Comparison of ENCODE assay signal across 1 cellular context in the genomic region with DNA sequence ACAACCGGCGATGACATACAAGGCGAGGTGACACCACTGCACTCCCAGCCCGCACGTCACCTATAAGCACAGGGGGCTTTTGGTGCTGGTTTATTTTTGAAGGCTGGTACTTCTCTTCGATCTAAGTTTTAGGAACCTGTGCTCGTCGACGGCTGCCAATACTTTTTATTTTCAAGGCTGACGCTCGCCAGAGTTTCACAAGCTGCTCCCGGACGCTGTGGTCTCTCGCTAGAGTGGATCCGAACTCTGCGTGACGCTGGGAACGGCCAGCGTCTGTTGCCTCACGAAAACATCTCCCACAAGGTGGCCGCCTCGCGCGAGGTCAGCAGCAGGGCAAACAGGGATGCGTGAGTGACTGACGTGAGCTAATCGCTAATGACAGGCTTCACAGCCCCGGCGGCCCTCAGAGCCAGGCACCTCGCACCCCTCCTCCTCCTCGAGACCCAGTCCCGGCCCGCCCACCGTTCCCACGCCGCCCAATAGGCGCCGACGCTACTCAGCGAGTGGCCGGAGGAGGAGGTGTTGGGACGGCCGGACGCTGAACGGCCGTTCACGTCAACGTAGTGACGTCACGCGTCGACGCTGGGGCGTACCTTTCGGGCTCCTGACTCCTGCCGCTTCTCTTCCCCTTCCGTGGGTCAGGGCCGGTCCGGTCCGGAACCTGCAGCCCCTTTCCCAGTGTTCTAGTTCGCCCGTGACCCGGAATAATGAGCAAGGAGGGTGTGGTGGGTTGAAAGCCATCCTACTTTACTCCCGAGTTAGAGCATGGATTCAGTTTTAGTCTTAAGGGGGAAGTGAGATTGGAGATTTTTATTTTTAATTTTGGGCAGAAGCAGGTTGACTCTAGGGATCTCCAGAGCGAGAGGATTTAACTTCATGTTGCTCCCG.
TF ChIP-seq lines count a peak whose summit lies in the region.

A gene (plus strand): TSS at position 621 of the 888 bp plus-strand sequence. CDS start 15,351 bp downstream, outside the sequence.

TF ChIP-seq in HepG2, 621 proteins besides CTCF, POLR2A, EP300 and RAD21 (continued from another document and continues in another):
- peak; percentile 68; the same call in 1 of the 2 replicates for TF ChIP-seq SNAI1 (CRISPR knock-in tag; IDR thresholded peaks at IDR 0.05; ENCODE audit: borderline replicate concordance)
- no peak for TF ChIP-seq RAD51 (IDR thresholded peaks at IDR 0.05; ENCODE audit: borderline replicate concordance)
- peak; percentile 15; the same call in 1 of the 2 replicates for TF ChIP-seq RCOR2 (CRISPR knock-in tag; IDR thresholded peaks at IDR 0.05)
- no peak for TF ChIP-seq SCMH1 (CRISPR knock-in tag; IDR thresholded peaks at IDR 0.05; ENCODE audit: borderline replicate concordance)
- TF ChIP-seq MATR3 (CRISPR knock-in tag; IDR thresholded peaks at IDR 0.05), result no peak
- TF ChIP-seq ZNF792 (CRISPR knock-in tag; IDR thresholded peaks at IDR 0.05), result peak; percentile 81
- TF ChIP-seq U2AF2 (IDR thresholded peaks at IDR 0.05; ENCODE audit: low read depth, low read length), result 0 out of 2 replicates have a peak, but pooled peaks have one; percentile 19
- TF ChIP-seq CBX5 (CRISPR knock-in tag; IDR thresholded peaks at IDR 0.05; ENCODE audit: borderline replicate concordance), result no peak; the same call in 1 of the 2 replicates
- TF ChIP-seq, protein P1, sequence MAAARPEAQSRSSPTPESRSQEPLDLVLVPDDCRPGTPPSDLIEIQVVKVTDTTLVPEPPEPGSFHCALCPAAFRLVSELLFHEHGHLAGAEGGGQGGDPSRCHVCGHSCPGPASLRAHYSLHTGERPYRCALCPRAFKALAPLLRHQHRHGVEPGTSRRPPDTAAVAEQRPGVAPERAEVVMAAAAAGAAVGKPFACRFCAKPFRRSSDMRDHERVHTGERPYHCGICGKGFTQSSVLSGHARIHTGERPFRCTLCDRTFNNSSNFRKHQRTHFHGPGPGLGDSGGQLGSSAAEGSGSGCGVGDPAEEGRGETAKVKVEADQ (CRISPR knock-in tag; IDR thresholded peaks at IDR 0.05; ENCODE audit: borderline replicate concordance), result peak; percentile 90; the same call in 1 of the 2 replicates
- TF ChIP-seq CBX1 (IDR thresholded peaks at IDR 0.05; ENCODE audit: low read depth), result peak; percentile 82
- no peak for TF ChIP-seq MZF1 (CRISPR knock-in tag; IDR thresholded peaks at IDR 0.05; ENCODE audit: borderline replicate concordance)
- TF ChIP-seq ELF1 (CRISPR knock-in tag; IDR thresholded peaks at IDR 0.05), result peak; percentile 71
- TF ChIP-seq MIXL1 (CRISPR knock-in tag; IDR thresholded peaks at IDR 0.05), result peak; percentile 38; the same call in 1 of the 2 replicates
- TF ChIP-seq NR3C1 (CRISPR knock-in tag; IDR thresholded peaks at IDR 0.05), result no peak
- no peak for TF ChIP-seq CENPT (CRISPR knock-in tag; IDR thresholded peaks at IDR 0.05; ENCODE audit: low read depth)
- TF ChIP-seq, protein P2, sequence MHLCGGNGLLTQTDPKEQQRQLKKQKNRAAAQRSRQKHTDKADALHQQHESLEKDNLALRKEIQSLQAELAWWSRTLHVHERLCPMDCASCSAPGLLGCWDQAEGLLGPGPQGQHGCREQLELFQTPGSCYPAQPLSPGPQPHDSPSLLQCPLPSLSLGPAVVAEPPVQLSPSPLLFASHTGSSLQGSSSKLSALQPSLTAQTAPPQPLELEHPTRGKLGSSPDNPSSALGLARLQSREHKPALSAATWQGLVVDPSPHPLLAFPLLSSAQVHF (CRISPR knock-in tag; IDR thresholded peaks at IDR 0.05), result no peak
- peak; percentile 67 for TF ChIP-seq YY1 (IDR thresholded peaks at IDR 0.05; ENCODE audit: insufficient read depth, insufficient replicate concordance, low read depth, low read length)
- TF ChIP-seq, protein P3, sequence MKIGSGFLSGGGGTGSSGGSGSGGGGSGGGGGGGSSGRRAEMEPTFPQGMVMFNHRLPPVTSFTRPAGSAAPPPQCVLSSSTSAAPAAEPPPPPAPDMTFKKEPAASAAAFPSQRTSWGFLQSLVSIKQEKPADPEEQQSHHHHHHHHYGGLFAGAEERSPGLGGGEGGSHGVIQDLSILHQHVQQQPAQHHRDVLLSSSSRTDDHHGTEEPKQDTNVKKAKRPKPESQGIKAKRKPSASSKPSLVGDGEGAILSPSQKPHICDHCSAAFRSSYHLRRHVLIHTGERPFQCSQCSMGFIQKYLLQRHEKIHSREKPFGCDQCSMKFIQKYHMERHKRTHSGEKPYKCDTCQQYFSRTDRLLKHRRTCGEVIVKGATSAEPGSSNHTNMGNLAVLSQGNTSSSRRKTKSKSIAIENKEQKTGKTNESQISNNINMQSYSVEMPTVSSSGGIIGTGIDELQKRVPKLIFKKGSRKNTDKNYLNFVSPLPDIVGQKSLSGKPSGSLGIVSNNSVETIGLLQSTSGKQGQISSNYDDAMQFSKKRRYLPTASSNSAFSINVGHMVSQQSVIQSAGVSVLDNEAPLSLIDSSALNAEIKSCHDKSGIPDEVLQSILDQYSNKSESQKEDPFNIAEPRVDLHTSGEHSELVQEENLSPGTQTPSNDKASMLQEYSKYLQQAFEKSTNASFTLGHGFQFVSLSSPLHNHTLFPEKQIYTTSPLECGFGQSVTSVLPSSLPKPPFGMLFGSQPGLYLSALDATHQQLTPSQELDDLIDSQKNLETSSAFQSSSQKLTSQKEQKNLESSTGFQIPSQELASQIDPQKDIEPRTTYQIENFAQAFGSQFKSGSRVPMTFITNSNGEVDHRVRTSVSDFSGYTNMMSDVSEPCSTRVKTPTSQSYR (CRISPR knock-in tag; IDR thresholded peaks at IDR 0.05; ENCODE audit: borderline replicate concordance), result peak; percentile 64; the same call in 1 of the 2 replicates
- TF ChIP-seq RNF2 (conservative IDR thresholded peaks at IDR 0.05; ENCODE audit: low read depth), result 0 out of 2 replicates have a peak, but pooled peaks have one; percentile 26
- no peak for TF ChIP-seq ZNF549 (CRISPR knock-in tag; IDR thresholded peaks at IDR 0.05)
- TF ChIP-seq ZSCAN29 (CRISPR knock-in tag; conservative IDR thresholded peaks at IDR 0.05), result no peak
- TF ChIP-seq, protein P4, sequence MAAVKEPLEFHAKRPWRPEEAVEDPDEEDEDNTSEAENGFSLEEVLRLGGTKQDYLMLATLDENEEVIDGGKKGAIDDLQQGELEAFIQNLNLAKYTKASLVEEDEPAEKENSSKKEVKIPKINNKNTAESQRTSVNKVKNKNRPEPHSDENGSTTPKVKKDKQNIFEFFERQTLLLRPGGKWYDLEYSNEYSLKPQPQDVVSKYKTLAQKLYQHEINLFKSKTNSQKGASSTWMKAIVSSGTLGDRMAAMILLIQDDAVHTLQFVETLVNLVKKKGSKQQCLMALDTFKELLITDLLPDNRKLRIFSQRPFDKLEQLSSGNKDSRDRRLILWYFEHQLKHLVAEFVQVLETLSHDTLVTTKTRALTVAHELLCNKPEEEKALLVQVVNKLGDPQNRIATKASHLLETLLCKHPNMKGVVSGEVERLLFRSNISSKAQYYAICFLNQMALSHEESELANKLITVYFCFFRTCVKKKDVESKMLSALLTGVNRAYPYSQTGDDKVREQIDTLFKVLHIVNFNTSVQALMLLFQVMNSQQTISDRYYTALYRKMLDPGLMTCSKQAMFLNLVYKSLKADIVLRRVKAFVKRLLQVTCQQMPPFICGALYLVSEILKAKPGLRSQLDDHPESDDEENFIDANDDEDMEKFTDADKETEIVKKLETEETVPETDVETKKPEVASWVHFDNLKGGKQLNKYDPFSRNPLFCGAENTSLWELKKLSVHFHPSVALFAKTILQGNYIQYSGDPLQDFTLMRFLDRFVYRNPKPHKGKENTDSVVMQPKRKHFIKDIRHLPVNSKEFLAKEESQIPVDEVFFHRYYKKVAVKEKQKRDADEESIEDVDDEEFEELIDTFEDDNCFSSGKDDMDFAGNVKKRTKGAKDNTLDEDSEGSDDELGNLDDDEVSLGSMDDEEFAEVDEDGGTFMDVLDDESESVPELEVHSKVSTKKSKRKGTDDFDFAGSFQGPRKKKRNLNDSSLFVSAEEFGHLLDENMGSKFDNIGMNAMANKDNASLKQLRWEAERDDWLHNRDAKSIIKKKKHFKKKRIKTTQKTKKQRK (IDR thresholded peaks at IDR 0.05; ENCODE audit: low read length), result no peak
- no peak for TF ChIP-seq ZNF383 (CRISPR knock-in tag; IDR thresholded peaks at IDR 0.05; ENCODE audit: borderline replicate concordance)
- peak; percentile 89 for TF ChIP-seq ZNF350 (CRISPR knock-in tag; IDR thresholded peaks at IDR 0.05; ENCODE audit: borderline replicate concordance, low read depth)
- TF ChIP-seq, protein P5, sequence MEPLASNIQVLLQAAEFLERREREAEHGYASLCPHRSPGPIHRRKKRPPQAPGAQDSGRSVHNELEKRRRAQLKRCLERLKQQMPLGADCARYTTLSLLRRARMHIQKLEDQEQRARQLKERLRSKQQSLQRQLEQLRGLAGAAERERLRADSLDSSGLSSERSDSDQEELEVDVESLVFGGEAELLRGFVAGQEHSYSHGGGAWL (CRISPR knock-in tag; IDR thresholded peaks at IDR 0.05), result no peak
- peak; percentile 80 for TF ChIP-seq HIVEP1 (CRISPR knock-in tag; IDR thresholded peaks at IDR 0.05)
- TF ChIP-seq ZNF652 (CRISPR knock-in tag; IDR thresholded peaks at IDR 0.05; ENCODE audit: borderline replicate concordance, low read depth), result 0 out of 2 replicates have a peak, but pooled peaks have one; percentile 21
- TF ChIP-seq, protein P6, sequence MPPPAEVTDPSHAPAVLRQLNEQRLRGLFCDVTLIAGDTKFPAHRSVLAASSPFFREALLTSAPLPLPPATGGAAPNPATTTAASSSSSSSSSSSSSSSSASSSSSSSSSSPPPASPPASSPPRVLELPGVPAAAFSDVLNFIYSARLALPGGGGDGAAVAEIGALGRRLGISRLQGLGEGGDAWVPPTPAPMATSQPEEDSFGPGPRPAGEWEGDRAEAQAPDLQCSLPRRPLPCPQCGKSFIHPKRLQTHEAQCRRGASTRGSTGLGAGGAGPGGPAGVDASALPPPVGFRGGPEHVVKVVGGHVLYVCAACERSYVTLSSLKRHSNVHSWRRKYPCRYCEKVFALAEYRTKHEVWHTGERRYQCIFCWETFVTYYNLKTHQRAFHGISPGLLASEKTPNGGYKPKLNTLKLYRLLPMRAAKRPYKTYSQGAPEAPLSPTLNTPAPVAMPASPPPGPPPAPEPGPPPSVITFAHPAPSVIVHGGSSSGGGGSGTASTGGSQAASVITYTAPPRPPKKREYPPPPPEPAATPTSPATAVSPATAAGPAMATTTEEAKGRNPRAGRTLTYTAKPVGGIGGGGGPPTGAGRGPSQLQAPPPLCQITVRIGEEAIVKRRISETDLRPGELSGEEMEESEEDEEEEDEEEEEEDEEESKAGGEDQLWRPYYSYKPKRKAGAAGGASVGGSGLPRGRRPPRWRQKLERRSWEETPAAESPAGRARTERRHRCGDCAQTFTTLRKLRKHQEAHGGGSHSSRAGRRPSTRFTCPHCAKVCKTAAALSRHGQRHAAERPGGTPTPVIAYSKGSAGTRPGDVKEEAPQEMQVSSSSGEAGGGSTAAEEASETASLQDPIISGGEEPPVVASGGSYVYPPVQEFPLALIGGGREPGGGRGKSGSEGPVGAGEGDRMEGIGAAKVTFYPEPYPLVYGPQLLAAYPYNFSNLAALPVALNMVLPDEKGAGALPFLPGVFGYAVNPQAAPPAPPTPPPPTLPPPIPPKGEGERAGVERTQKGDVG (CRISPR knock-in tag; IDR thresholded peaks at IDR 0.05; ENCODE audit: borderline replicate concordance), result no peak
- no peak for TF ChIP-seq RBM22 (optimal IDR thresholded peaks at IDR 0.05; ENCODE audit: low read length)
- TF ChIP-seq, protein P7, sequence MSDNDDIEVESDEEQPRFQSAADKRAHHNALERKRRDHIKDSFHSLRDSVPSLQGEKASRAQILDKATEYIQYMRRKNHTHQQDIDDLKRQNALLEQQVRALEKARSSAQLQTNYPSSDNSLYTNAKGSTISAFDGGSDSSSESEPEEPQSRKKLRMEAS (IDR thresholded peaks at IDR 0.05), result peak; percentile 83
- no peak for TF ChIP-seq ZFAT (CRISPR knock-in tag; conservative IDR thresholded peaks at IDR 0.05)
- TF ChIP-seq, protein P8, sequence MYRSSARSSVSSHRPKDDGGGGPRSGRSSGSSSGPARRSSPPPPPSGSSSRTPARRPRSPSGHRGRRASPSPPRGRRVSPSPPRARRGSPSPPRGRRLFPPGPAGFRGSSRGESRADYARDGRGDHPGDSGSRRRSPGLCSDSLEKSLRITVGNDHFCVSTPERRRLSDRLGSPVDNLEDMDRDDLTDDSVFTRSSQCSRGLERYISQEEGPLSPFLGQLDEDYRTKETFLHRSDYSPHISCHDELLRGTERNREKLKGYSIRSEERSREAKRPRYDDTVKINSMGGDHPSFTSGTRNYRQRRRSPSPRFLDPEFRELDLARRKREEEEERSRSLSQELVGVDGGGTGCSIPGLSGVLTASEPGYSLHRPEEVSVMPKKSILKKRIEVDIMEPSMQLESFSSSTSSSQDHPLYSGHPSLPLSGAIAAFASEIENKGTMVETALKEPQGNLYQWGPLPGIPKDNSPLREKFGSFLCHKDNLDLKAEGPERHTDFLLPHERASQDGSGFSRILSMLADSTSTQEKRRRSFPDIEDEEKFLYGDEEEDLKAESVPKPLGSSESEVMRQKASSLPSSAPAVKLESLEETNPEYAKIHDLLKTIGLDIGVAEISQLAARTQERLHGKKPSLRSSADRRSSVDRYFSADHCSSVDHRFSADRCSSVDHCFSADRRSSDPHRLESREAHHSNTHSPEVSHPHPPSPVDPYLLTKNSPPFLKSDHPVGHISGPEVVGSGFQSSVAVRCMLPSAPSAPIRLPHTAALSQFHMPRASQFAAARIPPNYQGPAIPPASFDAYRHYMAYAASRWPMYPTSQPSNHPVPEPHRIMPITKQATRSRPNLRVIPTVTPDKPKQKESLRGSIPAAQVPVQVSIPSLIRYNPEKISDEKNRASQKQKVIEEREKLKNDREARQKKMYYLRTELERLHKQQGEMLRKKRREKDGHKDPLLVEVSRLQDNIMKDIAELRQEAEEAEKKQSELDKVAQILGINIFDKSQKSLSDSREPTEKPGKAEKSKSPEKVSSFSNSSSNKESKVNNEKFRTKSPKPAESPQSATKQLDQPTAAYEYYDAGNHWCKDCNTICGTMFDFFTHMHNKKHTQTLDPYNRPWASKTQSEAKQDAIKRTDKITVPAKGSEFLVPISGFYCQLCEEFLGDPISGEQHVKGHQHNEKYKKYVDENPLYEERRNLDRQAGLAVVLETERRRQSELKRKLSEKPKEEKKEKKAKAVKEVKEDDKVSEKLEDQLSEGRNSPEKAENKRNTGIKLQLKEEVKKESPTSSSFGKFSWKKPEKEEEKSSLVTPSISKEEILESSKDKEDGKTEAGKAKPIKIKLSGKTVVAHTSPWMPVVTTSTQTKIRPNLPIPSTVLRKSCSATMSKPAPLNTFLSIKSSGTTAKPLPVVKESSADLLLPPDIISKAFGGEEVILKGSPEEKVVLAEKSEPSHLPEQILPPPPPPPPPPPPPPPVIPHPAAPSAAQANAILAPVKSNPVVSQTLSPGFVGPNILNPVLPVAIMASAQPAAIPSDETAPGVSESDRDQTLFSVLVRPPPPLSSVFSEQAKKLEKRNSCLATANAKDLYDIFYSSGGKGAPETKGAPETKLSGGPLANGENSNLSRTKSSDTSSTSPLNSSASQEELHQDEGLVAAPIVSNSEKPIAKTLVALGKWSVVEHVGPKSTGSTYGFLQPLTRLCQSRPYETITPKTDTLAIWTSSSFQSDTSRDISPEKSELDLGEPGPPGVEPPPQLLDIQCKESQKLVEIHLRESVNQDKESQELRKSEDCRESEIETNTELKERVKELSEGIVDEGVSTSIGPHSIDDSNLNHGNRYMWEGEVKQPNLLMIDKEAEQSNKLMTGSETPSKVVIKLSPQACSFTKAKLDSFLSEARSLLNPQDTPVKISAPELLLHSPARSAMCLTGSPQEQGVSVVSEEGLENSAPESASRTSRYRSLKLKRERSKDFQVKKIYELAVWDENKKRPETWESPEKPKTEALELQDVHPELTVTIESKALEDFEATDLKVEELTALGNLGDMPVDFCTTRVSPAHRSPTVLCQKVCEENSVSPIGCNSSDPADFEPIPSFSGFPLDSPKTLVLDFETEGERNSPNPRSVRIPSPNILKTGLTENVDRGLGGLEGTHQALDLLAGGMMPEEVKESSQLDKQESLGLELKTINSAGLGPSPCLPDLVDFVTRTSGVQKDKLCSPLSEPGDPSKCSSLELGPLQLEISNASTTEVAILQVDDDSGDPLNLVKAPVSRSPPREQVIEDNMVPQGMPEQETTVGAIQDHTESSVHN (CRISPR knock-in tag; IDR thresholded peaks at IDR 0.05), result no peak
